Comparison of ENCODE assay signal across 9 cellular contexts in the genomic region with DNA sequence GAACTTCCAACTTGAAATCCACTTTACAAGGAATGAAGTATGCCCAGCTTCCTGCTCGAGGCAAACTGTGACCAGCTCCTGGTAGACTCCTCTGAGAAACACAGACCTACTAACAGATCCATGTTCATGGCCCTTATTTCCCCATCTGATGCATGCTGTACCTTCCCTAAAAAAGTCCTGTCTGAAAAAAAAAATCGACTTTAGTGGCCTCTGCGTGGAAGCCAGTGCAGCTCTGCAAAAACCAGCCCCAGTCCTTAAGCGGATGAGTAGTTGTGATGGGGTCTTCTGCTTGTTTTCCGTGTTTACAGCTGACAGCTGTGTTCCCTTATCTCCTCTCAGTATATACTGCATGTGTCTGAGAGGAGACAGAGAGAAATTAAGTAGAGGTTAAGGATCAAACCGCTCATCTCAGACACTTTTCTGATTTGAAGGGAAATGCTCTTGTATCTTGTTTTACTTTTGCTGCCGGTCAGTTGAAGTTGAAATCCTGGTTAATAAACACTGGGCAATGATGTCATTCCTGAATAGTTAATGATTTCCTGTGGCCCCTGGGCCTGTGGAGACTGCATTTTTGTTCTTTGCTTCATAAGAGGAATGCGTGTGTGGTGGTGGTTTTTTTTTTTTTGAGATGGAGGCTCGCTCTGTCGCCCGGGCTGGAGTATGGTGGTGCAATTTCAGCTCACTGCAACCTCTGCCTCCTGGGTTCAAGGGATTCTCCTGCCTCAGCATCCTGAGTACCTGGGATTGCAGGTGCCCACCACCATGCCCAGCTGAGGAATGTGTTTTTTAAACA.
DNase-seq lines count a peak whose midpoint lies in the region; ATAC-seq and TF ChIP-seq lines count a peak whose summit lies in the region.
"Had no signal": no experiment of that assay in that cellular context is flagged by ENCODE, and none has a peak within 500 bp of the region (broad histone marks: within the 10 kb centered on the region; RNA-seq: fewer than 3 reads in every experiment).

No MANE protein-coding gene starts in this region.

- H3K27me3 Mint-ChIP-seq in HFFc6 (ENCODE audit: insufficient read depth) (no peaks in the 10 kb centered on the region), MCF 10A (ENCODE audit: insufficient read depth, unreplicated experiment) (no peaks in the 10 kb centered on the region)
- no peaks in the 10 kb centered on the region for H3K27me3 Mint-ChIP-seq in stimulated activated naive B cell treated with anti-CD40 and anti-IgM and Interleukin-4, amounts not matched to agents 10 μg/mL and 1 μg/mL and 100 μg/mL, for 72 hours
- no peaks in the 10 kb centered on the region for H3K27me3 Mint-ChIP-seq in activated CD8-positive, alpha-beta T cell treated with anti-CD3 and anti-CD28 coated beads for 36 hours
- H3K27me3 Mint-ChIP-seq: activated naive CD8-positive, alpha-beta T cell treated with anti-CD3 and anti-CD28 coated beads, Interleukin-2, amount 10 ng/mL, durations not matched to agents 7 days and 5 days had no signal

- CTCF ChIA-PET in MCF 10A (lab: Yijun Ruan, JAX), result interaction anchor here (0.6 kb wide), 1 partner anchor 19 kb away, joined by 3 read pairs; no protein-coding TSS in a partner anchor
- CTCF ChIA-PET in activated CD8-positive, alpha-beta T cell treated with anti-CD3 and anti-CD28 coated beads for 36 hours (lab: Charles Lee), result no interaction called here

- H3K4me3 Mint-ChIP-seq in HFFc6 (peak overlapping the region; percentile 83), MCF 10A (ENCODE audit: unreplicated experiment) (no peak overlapping the region)
- H3K4me3 Mint-ChIP-seq in stimulated activated naive B cell treated with anti-CD40 and anti-IgM and Interleukin-4, amounts not matched to agents 10 μg/mL and 1 μg/mL and 100 μg/mL, for 72 hours, result no peak overlapping the region
- H3K4me3 Mint-ChIP-seq in activated CD8-positive, alpha-beta T cell treated with anti-CD3 and anti-CD28 coated beads for 36 hours, result no peak overlapping the region
- H3K4me3 Mint-ChIP-seq: activated naive CD8-positive, alpha-beta T cell treated with anti-CD3 and anti-CD28 coated beads, Interleukin-2, amount 10 ng/mL, durations not matched to agents 7 days and 5 days had no signal

- H3K9me3 ChIP-seq in transverse colon, result no peaks in the 10 kb centered on the region

- no peak overlapping the region for H3K4me3 ChIP-seq in transverse colon

- H3K4me1 ChIP-seq in transverse colon, result peaks cover 0 to 4% (median 0%) of the 10 kb centered on the region in 4 donors

- TF ChIP-seq CTCF in HFFc6 (IDR thresholded peaks at IDR 0.05), result no peak
- TF ChIP-seq CTCF in MCF 10A (IDR thresholded peaks at IDR 0.05; ENCODE audit: unreplicated experiment), result no peak
- no peak for TF ChIP-seq CTCF in transverse colon (IDR thresholded peaks at IDR 0.05)
- no peak for TF ChIP-seq CTCF in activated CD8-positive, alpha-beta T cell treated with anti-CD3 and anti-CD28 coated beads for 36 hours (IDR thresholded peaks at IDR 0.05)

- H3K36me3 Mint-ChIP-seq in HFFc6 (ENCODE audit: low read depth) (peaks cover 21% of the 10 kb centered on the region), MCF 10A (ENCODE audit: insufficient read depth, unreplicated experiment) (peaks cover 28% of the 10 kb centered on the region)
- H3K36me3 Mint-ChIP-seq in stimulated activated naive B cell treated with anti-CD40 and anti-IgM and Interleukin-4, amounts not matched to agents 10 μg/mL and 1 μg/mL and 100 μg/mL, for 72 hours, result no peaks in the 10 kb centered on the region
- no peaks in the 10 kb centered on the region for H3K36me3 Mint-ChIP-seq in activated CD8-positive, alpha-beta T cell treated with anti-CD3 and anti-CD28 coated beads for 36 hours (ENCODE audit: low read depth)
- H3K36me3 Mint-ChIP-seq: activated naive CD8-positive, alpha-beta T cell treated with anti-CD3 and anti-CD28 coated beads, Interleukin-2, amount 10 ng/mL, durations not matched to agents 7 days and 5 days had no signal

- WGBS in transverse colon (ENCODE audit: low coverage in 1 of 2), 2 donors, result 37 to 52% methylated on average over 7 to 11 of the region's 11 CpGs

- H3K9me3 Mint-ChIP-seq in HFFc6 (no peaks in the 10 kb centered on the region), MCF 10A (ENCODE audit: unreplicated experiment) (no peaks in the 10 kb centered on the region)
- no peaks in the 10 kb centered on the region for H3K9me3 Mint-ChIP-seq in stimulated activated naive B cell treated with anti-CD40 and anti-IgM and Interleukin-4, amounts not matched to agents 10 μg/mL and 1 μg/mL and 100 μg/mL, for 72 hours
- no peaks in the 10 kb centered on the region for H3K9me3 Mint-ChIP-seq in activated CD8-positive, alpha-beta T cell treated with anti-CD3 and anti-CD28 coated beads for 36 hours
- H3K9me3 Mint-ChIP-seq: activated naive CD8-positive, alpha-beta T cell treated with anti-CD3 and anti-CD28 coated beads, Interleukin-2, amount 10 ng/mL, durations not matched to agents 7 days and 5 days had no signal

- in situ Hi-C loops in transverse colon (cut with MboI; ENCODE audit: low pct_ligation_motif_present in 1 of 4, low pct_unique_long_range_greater_than_20kb in 1 of 4, low sequenced_read_pairs in 3 of 4), result no loop called here

- POLR2A ChIA-PET in MCF 10A (lab: Yijun Ruan, JAX), result no interaction called here
- POLR2A ChIA-PET in activated CD8-positive, alpha-beta T cell treated with anti-CD3 and anti-CD28 coated beads for 36 hours (lab: Charles Lee), result interaction anchor here (0.6 kb wide), 1 partner anchor 767 kb away, joined by 3 read pairs; no protein-coding TSS in a partner anchor

- H3K4me1 Mint-ChIP-seq in HFFc6 (ENCODE audit: low read depth), result peaks cover 49% of the 10 kb centered on the region
- H3K4me1 Mint-ChIP-seq in MCF 10A (ENCODE audit: insufficient read depth, unreplicated experiment), result peaks cover 9% of the 10 kb centered on the region
- H3K4me1 Mint-ChIP-seq in stimulated activated naive B cell treated with anti-CD40 and anti-IgM and Interleukin-4, amounts not matched to agents 10 μg/mL and 1 μg/mL and 100 μg/mL, for 72 hours, result no peaks in the 10 kb centered on the region
- no peaks in the 10 kb centered on the region for H3K4me1 Mint-ChIP-seq in activated CD8-positive, alpha-beta T cell treated with anti-CD3 and anti-CD28 coated beads for 36 hours (ENCODE audit: low read depth)
- H3K4me1 Mint-ChIP-seq: activated naive CD8-positive, alpha-beta T cell treated with anti-CD3 and anti-CD28 coated beads, Interleukin-2, amount 10 ng/mL, durations not matched to agents 7 days and 5 days had no signal

- peak overlapping the region; percentile 92 for H3K27ac Mint-ChIP-seq in HFFc6
- H3K27ac Mint-ChIP-seq in MCF 10A (ENCODE audit: low read depth, unreplicated experiment), result peak overlapping the region; percentile 23
- no peak overlapping the region for H3K27ac Mint-ChIP-seq in stimulated activated naive B cell treated with anti-CD40 and anti-IgM and Interleukin-4, amounts not matched to agents 10 μg/mL and 1 μg/mL and 100 μg/mL, for 72 hours
- no peak overlapping the region for H3K27ac Mint-ChIP-seq in activated CD8-positive, alpha-beta T cell treated with anti-CD3 and anti-CD28 coated beads for 36 hours
- H3K27ac Mint-ChIP-seq: activated naive CD8-positive, alpha-beta T cell treated with anti-CD3 and anti-CD28 coated beads, Interleukin-2, amount 10 ng/mL, durations not matched to agents 7 days and 5 days had no signal

- peak; percentile 86 for DNase-seq in HFFc6
- DNase-seq in MCF 10A (ENCODE audit: unreplicated experiment), result peak; percentile 38
- peak; percentile 90 for DNase-seq in left kidney (ENCODE audit: low read depth, low spot score)
- no peak for DNase-seq in transverse colon
- DNase-seq in germinal center (ENCODE audit: low spot score), result no peak
- DNase-seq in stimulated activated naive B cell treated with anti-CD40 and anti-IgM and Interleukin-4, amounts not matched to agents 10 μg/mL and 1 μg/mL and 100 μg/mL, for 72 hours, result no peak
- no peak for DNase-seq in activated CD8-positive, alpha-beta T cell treated with anti-CD3 and anti-CD28 coated beads for 36 hours
- DNase-seq: activated naive CD8-positive, alpha-beta T cell treated with anti-CD3 and anti-CD28 coated beads, Interleukin-2, amount 10 ng/mL, durations not matched to agents 7 days and 5 days; WERI-Rb-1 had no signal

- intact Hi-C loops in MCF 10A (cut with micrococcal nuclease) (no loop called here), transverse colon (cut with DNase I; ENCODE audit: low total_unique reads) (no loop called here)
- intact Hi-C loops in activated CD8-positive, alpha-beta T cell treated with anti-CD3 and anti-CD28 coated beads for 36 hours (cut with micrococcal nuclease), result no loop called here

- BruUV-seq in MCF 10A (replicated peaks; lab: Mats Ljungman, UMichigan), result no TSS peak

- no peaks in the 10 kb centered on the region for H3K27me3 ChIP-seq in transverse colon

- no peak for TF ChIP-seq EP300 in transverse colon (IDR thresholded peaks at IDR 0.05; ENCODE audit: low read depth)

- ATAC-seq in stimulated activated naive B cell treated with anti-CD40 and anti-IgM and Interleukin-4, amounts not matched to agents 10 μg/mL and 1 μg/mL and 100 μg/mL, for 72 hours (replicated peaks), result no peak
- ATAC-seq in activated CD8-positive, alpha-beta T cell treated with anti-CD3 and anti-CD28 coated beads for 36 hours, result no peak

- peak overlapping the region in 3 of 4 donors; percentile 8 to 30 (median 20) for H3K27ac ChIP-seq in transverse colon
- H3K27ac ChIP-seq: WERI-Rb-1 had no signal

- TF ChIP-seq POLR2A in transverse colon (IDR thresholded peaks at IDR 0.05), result no peak

- H3K36me3 ChIP-seq in transverse colon, result no peaks in the 10 kb centered on the region

Comparison
In these comparisons a context has a peak if more than half of its experiments do, and no peak if none do; other contexts are left out.
1. DNase-seq: peak in HFFc6 (single experiment), MCF 10A (single experiment) and left kidney (single experiment); none in transverse colon (single experiment), germinal center (single experiment), stimulated activated naive B cell treated with anti-CD40 and anti-IgM and Interleukin-4, amounts not matched to agents 10 μg/mL and 1 μg/mL and 100 μg/mL, for 72 hours (single experiment) and activated CD8-positive, alpha-beta T cell treated with anti-CD3 and anti-CD28 coated beads for 36 hours (single experiment).
2. H3K27ac Mint-ChIP-seq: peak in HFFc6 (single experiment) and MCF 10A (single experiment); none in stimulated activated naive B cell treated with anti-CD40 and anti-IgM and Interleukin-4, amounts not matched to agents 10 μg/mL and 1 μg/mL and 100 μg/mL, for 72 hours (single experiment) and activated CD8-positive, alpha-beta T cell treated with anti-CD3 and anti-CD28 coated beads for 36 hours (single experiment).